21 cellular contexts compared by ENCODE assay signal in the genomic region with DNA sequence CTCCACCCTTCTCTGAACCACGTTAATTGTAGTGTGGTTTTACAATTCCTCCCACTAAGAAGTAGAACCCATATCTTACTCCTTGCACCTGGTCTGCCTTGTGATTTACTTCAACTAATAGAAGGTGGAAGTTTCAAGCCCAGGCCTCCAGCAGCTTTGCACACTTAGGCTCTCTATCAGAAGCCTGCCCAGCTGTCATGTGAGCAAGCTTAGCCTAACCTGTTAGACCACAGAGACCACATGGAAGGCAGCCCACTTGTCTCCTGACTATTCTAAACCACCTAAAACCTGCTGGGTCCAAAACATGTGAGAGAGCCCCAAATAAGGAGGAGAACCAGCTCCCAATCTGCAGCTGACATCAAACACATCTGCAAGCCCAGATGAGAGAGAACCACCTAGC.
"Had no signal": no experiment of that assay in that cellular context is flagged by ENCODE, and none has a peak within 500 bp of the region (broad histone marks: within the 10 kb centered on the region; RNA-seq: fewer than 3 reads in every experiment).

No MANE protein-coding gene starts in this region.

- DNase-seq: activated CD4-positive, alpha-beta T cell treated with anti-CD3 and anti-CD28 coated beads, Interleukin-2, amount 50 U/mL, for 1 hour; activated CD4-positive, CD25-positive, alpha-beta regulatory T cell treated with anti-CD3 and anti-CD28 coated beads, Interleukin-2, amount 50 U/mL, for 72 hours; activated CD8-positive, alpha-beta memory T cell treated with anti-CD3 and anti-CD28 coated beads, Interleukin-2, amount 50 U/mL, for 4 hours; activated naive CD4-positive, alpha-beta T cell treated with anti-CD3 and anti-CD28 coated beads for 36 hours; activated T-cell treated with anti-CD3 and anti-CD28 coated beads, Interleukin-2, amount 50 U/mL, for 4 hours; anterior cingulate cortex; central memory CD4-positive, alpha-beta T cell; foreskin melanocyte; glutamatergic neuron; hypothalamus; islet precursor cell; lower lobe of right lung; nucleus accumbens; retina; stimulated activated CD4-positive, alpha-beta T cell treated with anti-CD3 and anti-CD28 coated beads, Interleukin-12 subunit alpha, Interleukin-12 subunit beta, amount 100 ng/mL, for 4 hours; stimulated activated CD4-positive, alpha-beta T cell treated with anti-CD3 and anti-CD28 coated beads, Interleukin-1b, Interleukin-23, amount 100 ng/mL, for 48 hours; stimulated activated CD8-positive, alpha-beta memory T cell treated with anti-CD3 and anti-CD28 coated beads, Interleukin-4, amount 100 ng/mL, for 48 hours; stimulated activated naive CD4-positive, alpha-beta T cell treated with Interleukin-2 at 50 U/mL for 16 hours; thyroid gland; uterus had no signal

- H3K27me3 ChIP-seq: thyroid gland, uterus had no signal

- H3K9me3 ChIP-seq: lower lobe of right lung, thyroid gland, uterus had no signal

- H3K36me3 ChIP-seq: lower lobe of right lung, thyroid gland, uterus had no signal

- H3K4me1 ChIP-seq: lower lobe of right lung, thyroid gland, uterus had no signal

- H3K4me3 ChIP-seq: lower lobe of right lung, thyroid gland, uterus had no signal

- ATAC-seq: activated T-cell treated with anti-CD3 and anti-CD28 coated beads, Interleukin-2, amount 50 U/mL, for 4 hours; lower lobe of right lung had no signal

- H3K27ac ChIP-seq: lower lobe of right lung, thyroid gland, uterus, VCaP had no signal
